Comparison of ENCODE assay signal across 18 cellular contexts in the genomic region with DNA sequence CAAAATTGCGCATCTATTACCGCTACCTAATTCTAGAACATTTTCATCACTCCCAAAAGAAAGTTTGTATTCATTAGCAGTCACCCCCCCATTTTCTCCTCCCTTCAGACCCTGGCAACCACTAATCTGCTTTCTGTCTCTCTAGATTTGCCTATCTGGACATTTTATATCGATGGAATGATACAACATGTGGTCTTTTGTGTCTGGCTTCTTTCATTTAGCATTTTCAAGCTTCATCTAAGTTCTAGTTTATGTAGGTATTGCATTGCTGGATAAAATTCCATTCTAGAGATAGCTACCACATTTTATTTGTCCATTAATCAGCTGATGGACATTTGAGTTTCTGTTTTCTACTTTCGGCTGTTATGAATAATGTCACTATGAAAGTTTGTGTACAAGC.
"Had no signal": no experiment of that assay in that cellular context is flagged by ENCODE, and none has a peak within 500 bp of the region (broad histone marks: within the 10 kb centered on the region; RNA-seq: fewer than 3 reads in every experiment).

No MANE protein-coding gene starts in this region.

- H3K27me3 ChIP-seq: ascending aorta, gastrocnemius medialis, left lung had no signal

- H3K4me3 ChIP-seq: ascending aorta, coronary artery, gastrocnemius medialis, left lung, thoracic aorta had no signal

- H3K27ac Mint-ChIP-seq: memory B cell, nephron had no signal

- H3K9me3 Mint-ChIP-seq: activated naive CD8-positive, alpha-beta T cell treated with anti-CD3 and anti-CD28 coated beads for 36 hours; activated T-cell treated with anti-CD3 and anti-CD28 coated beads, Interleukin-2, amount 50 U/mL, for 4 hours; memory B cell; nephron; stimulated activated naive CD8-positive, alpha-beta T cell treated with anti-CD3 and anti-CD28 coated beads, Interleukin-15, amount 100 ng/mL, for 72 hours had no signal

- H3K4me3 Mint-ChIP-seq: activated CD8-positive, alpha-beta memory T cell treated with anti-CD3 and anti-CD28 coated beads, Interleukin-2, amount 10 ng/mL, durations not matched to agents 7 days and 5 days; activated naive CD8-positive, alpha-beta T cell treated with anti-CD3 and anti-CD28 coated beads for 36 hours; activated T-cell treated with anti-CD3 and anti-CD28 coated beads, Interleukin-2, amount 50 U/mL, for 4 hours; memory B cell; nephron had no signal

- FAIRE-seq: keratinocyte, urothelium cell line had no signal

- DNase-seq: activated CD4-positive, alpha-beta T cell treated with anti-CD3 and anti-CD28 coated beads, Interleukin-2, amount 50 U/mL, for 48 hours; activated CD8-positive, alpha-beta memory T cell treated with anti-CD3 and anti-CD28 coated beads, Interleukin-2, amount 10 ng/mL, durations not matched to agents 7 days and 5 days; activated gamma-delta T cell; activated naive CD8-positive, alpha-beta T cell treated with anti-CD3 and anti-CD28 coated beads for 36 hours; activated T-cell treated with anti-CD3 and anti-CD28 coated beads, Interleukin-2, amount 50 U/mL, for 4 hours; effector CD8-positive, alpha-beta T cell; gastrocnemius medialis; left lung; stimulated activated CD4-positive, alpha-beta T cell treated with anti-CD3 and anti-CD28 coated beads, Interleukin-4, amount 100 ng/mL, for 1 hour; stimulated activated CD8-positive, alpha-beta memory T cell treated with anti-CD3 and anti-CD28 coated beads, Interleukin-4, amount 100 ng/mL, for 48 hours; stimulated activated naive CD8-positive, alpha-beta T cell treated with anti-CD3 and anti-CD28 coated beads, Interleukin-15, amount 100 ng/mL, for 72 hours had no signal

- H3K36me3 ChIP-seq: ascending aorta, gastrocnemius medialis, left lung, thoracic aorta had no signal

- H3K9me3 ChIP-seq: ascending aorta, gastrocnemius medialis, left lung, thoracic aorta had no signal

- ATAC-seq: gastrocnemius medialis, left lung had no signal

- H3K27ac ChIP-seq: ascending aorta, coronary artery, gastrocnemius medialis, thoracic aorta had no signal

- H3K27me3 Mint-ChIP-seq: activated CD8-positive, alpha-beta memory T cell treated with anti-CD3 and anti-CD28 coated beads, Interleukin-2, amount 10 ng/mL, durations not matched to agents 7 days and 5 days; activated naive CD8-positive, alpha-beta T cell treated with anti-CD3 and anti-CD28 coated beads for 36 hours; memory B cell; stimulated activated naive CD8-positive, alpha-beta T cell treated with anti-CD3 and anti-CD28 coated beads, Interleukin-15, amount 100 ng/mL, for 72 hours had no signal
